In the genomic region with DNA sequence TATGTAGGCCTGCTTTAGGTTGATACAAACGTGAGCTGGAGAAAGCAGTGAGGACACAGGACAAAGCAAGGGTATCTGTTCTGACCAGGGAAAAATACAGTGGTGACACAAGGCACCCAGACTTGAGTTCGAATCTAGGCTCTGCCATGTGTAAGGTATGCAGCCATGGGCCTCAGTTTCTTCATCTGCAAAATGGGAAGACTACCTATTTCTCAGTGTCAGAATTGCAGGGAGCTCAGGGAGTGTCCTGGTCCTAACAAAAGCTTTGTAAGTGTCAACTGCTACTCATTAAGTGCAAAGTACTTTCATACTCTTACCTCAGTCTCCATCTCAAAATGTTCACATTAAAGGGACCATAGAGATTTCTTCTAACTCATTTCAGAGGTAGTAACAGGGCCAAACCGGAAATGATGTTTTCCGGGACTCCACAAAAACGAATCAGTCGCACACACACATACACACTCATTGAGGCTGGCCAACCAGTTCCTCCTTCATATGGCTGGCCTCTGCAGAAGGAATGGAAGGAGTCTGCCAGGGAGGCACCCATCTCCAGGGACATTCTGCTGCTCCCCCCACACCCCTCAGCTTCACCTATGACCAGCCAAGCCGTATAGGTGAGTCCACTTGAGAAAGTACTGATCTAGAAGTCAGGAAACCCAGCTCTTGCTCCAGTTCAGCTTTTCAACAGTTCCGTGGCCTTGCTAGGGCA, we compare ENCODE assay signal across 9 cellular contexts.
DNase-seq lines count a peak whose midpoint lies in the region; ATAC-seq and TF ChIP-seq lines count a peak whose summit lies in the region.
"Had no signal": no experiment of that assay in that cellular context is flagged by ENCODE, and none has a peak within 500 bp of the region (broad histone marks: within the 10 kb centered on the region; RNA-seq: fewer than 3 reads in every experiment).

No MANE protein-coding gene starts in this region.

- DNase-seq in activated CD4-positive, CD25-positive, alpha-beta regulatory T cell treated with anti-CD3 and anti-CD28 coated beads, Interleukin-2, amount 50 U/mL, for 72 hours = no peak
- peak; percentile 60 for DNase-seq in fibroblast of mammary gland (ENCODE audit: low read depth)
- DNase-seq in stimulated activated naive CD8-positive, alpha-beta T cell treated with anti-CD3 and anti-CD28 coated beads, Interleukin-15, amount 100 ng/mL, for 72 hours = peak in 1 of 2 donors; percentile 50

- H3K4me3 Mint-ChIP-seq in T-helper 1 cell treated with Interleukin-12 subunit alpha and Interleukin-12 subunit beta and Interleukin-4 antibody, amounts not matched to agents 30 μg/mL and 1 μg/mL, for 36 hours = peak overlapping the region; percentile 57
- peak overlapping the region; percentile 58 to 66 for H3K4me3 Mint-ChIP-seq in stimulated activated naive CD8-positive, alpha-beta T cell treated with anti-CD3 and anti-CD28 coated beads, Interleukin-15, amount 100 ng/mL, for 72 hours

- no peaks in the 10 kb centered on the region for H3K36me3 Mint-ChIP-seq in T-helper 1 cell treated with Interleukin-12 subunit alpha and Interleukin-12 subunit beta and Interleukin-4 antibody, amounts not matched to agents 30 μg/mL and 1 μg/mL, for 36 hours (ENCODE audit: low read depth)

- H3K4me3 ChIP-seq in fibroblast of mammary gland (ENCODE audit: control insufficient read depth, low read depth, low read length) = no peak overlapping the region
- H3K4me3 ChIP-seq: A549 had no signal

- H3K27me3 Mint-ChIP-seq in T-helper 1 cell treated with Interleukin-12 subunit alpha and Interleukin-12 subunit beta and Interleukin-4 antibody, amounts not matched to agents 30 μg/mL and 1 μg/mL, for 36 hours (ENCODE audit: low read depth) = no peaks in the 10 kb centered on the region
- H3K27me3 Mint-ChIP-seq in stimulated activated naive CD8-positive, alpha-beta T cell treated with anti-CD3 and anti-CD28 coated beads, Interleukin-15, amount 100 ng/mL, for 72 hours = no peaks in the 10 kb centered on the region

- peaks cover 74% of the 10 kb centered on the region for H3K4me1 Mint-ChIP-seq in T-helper 1 cell treated with Interleukin-12 subunit alpha and Interleukin-12 subunit beta and Interleukin-4 antibody, amounts not matched to agents 30 μg/mL and 1 μg/mL, for 36 hours (ENCODE audit: low read depth)
- peaks cover 100% of the 10 kb centered on the region for H3K4me1 Mint-ChIP-seq in stimulated activated naive CD8-positive, alpha-beta T cell treated with anti-CD3 and anti-CD28 coated beads, Interleukin-15, amount 100 ng/mL, for 72 hours

- no peaks in the 10 kb centered on the region for H3K9me3 Mint-ChIP-seq in T-helper 1 cell treated with Interleukin-12 subunit alpha and Interleukin-12 subunit beta and Interleukin-4 antibody, amounts not matched to agents 30 μg/mL and 1 μg/mL, for 36 hours
- no peaks in the 10 kb centered on the region for H3K9me3 Mint-ChIP-seq in stimulated activated naive CD8-positive, alpha-beta T cell treated with anti-CD3 and anti-CD28 coated beads, Interleukin-15, amount 100 ng/mL, for 72 hours

- no peak for TF ChIP-seq CTCF in fibroblast of mammary gland (conservative IDR thresholded peaks at IDR 0.05; ENCODE audit: control insufficient read depth, insufficient read depth, low read depth, low read length)

- peak overlapping the region; percentile 85 for H3K27ac Mint-ChIP-seq in T-helper 1 cell treated with Interleukin-12 subunit alpha and Interleukin-12 subunit beta and Interleukin-4 antibody, amounts not matched to agents 30 μg/mL and 1 μg/mL, for 36 hours
- peak overlapping the region; percentile 63 to 73 for H3K27ac Mint-ChIP-seq in stimulated activated naive CD8-positive, alpha-beta T cell treated with anti-CD3 and anti-CD28 coated beads, Interleukin-15, amount 100 ng/mL, for 72 hours

- TF ChIP-seq POLR2A in GM18505 (IDR thresholded peaks at IDR 0.05; ENCODE audit: borderline replicate concordance, extremely low read depth, insufficient read depth, insufficient read length) = no peak

- peak; percentile 72 to 77 for ATAC-seq in activated CD4-positive, CD25-positive, alpha-beta regulatory T cell treated with anti-CD3 and anti-CD28 coated beads, Interleukin-2, amount 50 U/mL, for 24 hours
- peak; percentile 74 for ATAC-seq in stimulated activated naive CD8-positive, alpha-beta T cell treated with anti-CD3 and anti-CD28 coated beads, Interleukin-15, amount 100 ng/mL, for 72 hours
- ATAC-seq in HG03135 (IDR thresholded peaks at IDR 0.05; ENCODE audit: unreplicated experiment) (no peak), GM18505 (IDR thresholded peaks at IDR 0.05; ENCODE audit: unreplicated experiment) (no peak), GM21576 (IDR thresholded peaks at IDR 0.05; ENCODE audit: unreplicated experiment) (no peak)

Comparison
In these comparisons a context has a peak if more than half of its experiments do, and no peak if none do; other contexts are left out.
1. ATAC-seq: peak in activated CD4-positive, CD25-positive, alpha-beta regulatory T cell treated with anti-CD3 and anti-CD28 coated beads, Interleukin-2, amount 50 U/mL, for 24 hours (2 of 2) and stimulated activated naive CD8-positive, alpha-beta T cell treated with anti-CD3 and anti-CD28 coated beads, Interleukin-15, amount 100 ng/mL, for 72 hours (single experiment); none in HG03135 (single experiment), GM18505 (single experiment) and GM21576 (single experiment).